In the genomic region with DNA sequence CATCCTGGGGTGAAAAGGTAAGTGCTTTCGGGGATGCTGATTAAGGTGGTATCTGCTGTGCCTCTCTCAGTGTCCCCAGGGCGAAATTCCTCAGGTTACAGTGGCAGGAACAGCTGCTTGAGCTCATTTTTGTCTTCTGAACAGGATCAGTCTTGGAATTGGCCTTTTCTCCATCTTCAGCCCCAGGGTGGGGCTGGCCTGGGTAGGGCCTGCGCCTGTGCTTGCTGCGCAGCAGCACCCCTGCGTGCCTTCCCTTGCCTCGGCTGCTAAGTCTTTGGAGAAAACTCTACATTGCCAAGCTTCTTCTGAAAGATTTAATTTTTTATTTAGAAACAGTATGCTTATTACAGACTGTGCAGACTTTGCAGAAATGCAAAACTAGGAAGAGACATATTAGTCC, we compare ENCODE assay signal across 25 cellular contexts. TPM values are rescaled to one million over a fixed set of nuclear protein-coding genes. Genes with fewer than 3 reads are reported as not detected.
DNase-seq lines count a peak whose midpoint lies in the region; ATAC-seq, FAIRE-seq and TF ChIP-seq lines count a peak whose summit lies in the region.
"Had no signal": no experiment of that assay in that cellular context is flagged by ENCODE, and none has a peak within 500 bp of the region (broad histone marks: within the 10 kb centered on the region; RNA-seq: fewer than 3 reads in every experiment).

No MANE protein-coding gene starts in this region.

- CTCF ChIA-PET in activated B cell treated with CpG ODN at 0.5 μM for 24 hours (lab: Charles Lee) = no interaction called here

- intact Hi-C loops in activated B cell treated with CpG ODN at 0.5 μM for 24 hours (cut with micrococcal nuclease) (no loop called here), spleen (cut with DNase I; ENCODE audit: low total_unique reads) (no loop called here)

- peaks cover 81% of the 10 kb centered on the region for H3K4me1 ChIP-seq in BLaER1
- peaks cover 35 to 76% (median 54%) of the 10 kb centered on the region in 6 donors for H3K4me1 ChIP-seq in spleen
- H3K4me1 ChIP-seq in small intestine (ENCODE audit: control insufficient read depth in 2 of 2, insufficient read depth in 1 of 2, low read depth in 1 of 2, low read length in 1 of 2) = no peaks in the 10 kb centered on the region
- H3K4me1 ChIP-seq: A549 had no signal

- peaks cover 22% of the 10 kb centered on the region; the same call in 1 of the 2 replicates for H4K20me1 ChIP-seq in BLaER1

- H3K27me3 Mint-ChIP-seq in activated B cell treated with CpG ODN at 0.5 μM for 24 hours = no peaks in the 10 kb centered on the region
- H3K27me3 Mint-ChIP-seq in naive B cell = no peaks in the 10 kb centered on the region
- H3K27me3 Mint-ChIP-seq: CD4-positive, alpha-beta T cell; CD8-positive, alpha-beta memory T cell had no signal

- ATAC-seq in activated B cell treated with CpG ODN at 0.5 μM for 24 hours (ENCODE audit: low read depth) = no peak
- no peak for ATAC-seq in naive B cell (ENCODE audit: low read depth in 2 of 2)
- ATAC-seq in HG03457 (IDR thresholded peaks at IDR 0.05; ENCODE audit: unreplicated experiment) = no peak
- ATAC-seq: A549 had no signal

- 94 to 97% (median 97%) methylated on average over 6 of the region's 6 CpGs for WGBS in spleen, 5 donors
- whole genome bisulfite sequencing in small intestine, 3 donors = 93 to 96% (median 93%) methylated on average over 6 of the region's 6 CpGs

- no peak for TF ChIP-seq POLR2A in spleen (IDR thresholded peaks at IDR 0.05)

- H3K27ac ChIP-seq in BLaER1 (no peak overlapping the region; the same call in 1 of the 2 replicates), spleen (no peak overlapping the region), small intestine (ENCODE audit: low read depth in 1 of 2, low read length in 1 of 2) (no peak overlapping the region)
- H3K27ac ChIP-seq: A549 had no signal

- H3K9me3 ChIP-seq in BLaER1 (0 out of 2 replicates have a peak, but pooled peaks cover 9% of the 10 kb centered on the region), spleen (no peaks in the 10 kb centered on the region), small intestine (ENCODE audit: control insufficient read depth, low read depth) (no peaks in the 10 kb centered on the region)
- H3K9me3 ChIP-seq: A549, HAP-1 had no signal

- H3K27ac Mint-ChIP-seq in activated B cell treated with CpG ODN at 0.5 μM for 24 hours (peak overlapping the region; percentile 9), naive B cell (peak overlapping the region in 2 of 6 donors; percentile 23 to 77)
- H3K27ac Mint-ChIP-seq: CD14-positive monocyte, HFFc6 had no signal

- no peak overlapping the region for H3K9ac ChIP-seq in BLaER1

- H3K4me3 ChIP-seq in BLaER1 (no peak overlapping the region), spleen (no peak overlapping the region), small intestine (ENCODE audit: low read depth in 1 of 2, low read length in 2 of 2) (no peak overlapping the region)
- H3K4me3 ChIP-seq: A549, HAP-1 had no signal

- FAIRE-seq in small intestine (lab: Jason Lieb, UNC) = no peak
- FAIRE-seq: A549, D721Med, GM12892, H54 had no signal

- no peaks in the 10 kb centered on the region for H3K27me3 ChIP-seq in BLaER1
- H3K27me3 ChIP-seq in spleen (replicated peaks in 1 of 7) = no peaks in the 10 kb centered on the region
- H3K27me3 ChIP-seq in small intestine (ENCODE audit: control insufficient read depth in 2 of 2, insufficient read depth in 2 of 2, low read length in 2 of 2) = no peaks in the 10 kb centered on the region

- H3K4me2 ChIP-seq in BLaER1 = peak overlapping the region; percentile 47
- H3K4me2 ChIP-seq: A549 had no signal

- no peak for TF ChIP-seq CTCF in activated B cell treated with CpG ODN at 0.5 μM for 24 hours (IDR thresholded peaks at IDR 0.05)
- TF ChIP-seq CTCF in spleen (IDR thresholded peaks at IDR 0.05 in 8 of 11, conservative IDR thresholded peaks at IDR 0.05 in 3 of 11) = no peak

- H3K4me3 Mint-ChIP-seq in activated B cell treated with CpG ODN at 0.5 μM for 24 hours (no peak overlapping the region), naive B cell (peak overlapping the region in 6 of 8 donors; percentile 18 to 83 (median 52))
- H3K4me3 Mint-ChIP-seq: CD14-positive monocyte; CD4-positive, alpha-beta T cell; CD8-positive, alpha-beta memory T cell; HFFc6 had no signal

- H3K4me1 Mint-ChIP-seq in activated B cell treated with CpG ODN at 0.5 μM for 24 hours (peaks cover 87% of the 10 kb centered on the region), naive B cell (peaks cover 71 to 99% (median 87%) of the 10 kb centered on the region in 3 donors)

- no peak for DNase-seq in activated B cell treated with CpG ODN at 0.5 μM for 24 hours
- no peak for DNase-seq in naive B cell
- peak; percentile 9 for DNase-seq in spleen
- no peak for DNase-seq in germinal center (ENCODE audit: low spot score)
- no peak for DNase-seq in RKO (ENCODE audit: low spot score)
- DNase-seq in small intestine = no peak
- DNase-seq: 8988T; ACHN; AML-193; CD4-positive, alpha-beta T cell; CD8-positive, alpha-beta memory T cell; DMS 273 treated with DMSO at 0.1 percent for 48 hours; DMS79; EL; GF-D8; GOT3; HFFc6 had no signal

- H3K36me3 ChIP-seq in BLaER1 = peaks cover 34% of the 10 kb centered on the region
- H3K36me3 ChIP-seq in spleen = peaks cover 0 to 11% (median 2%) of the 10 kb centered on the region in 6 donors
- no peaks in the 10 kb centered on the region for H3K36me3 ChIP-seq in small intestine (ENCODE audit: control insufficient read depth in 2 of 2, insufficient read depth in 2 of 2, low read length in 2 of 2)
- H3K36me3 ChIP-seq: HAP-1 had no signal

- POLR2A ChIA-PET in activated B cell treated with CpG ODN at 0.5 μM for 24 hours (lab: Charles Lee) = no interaction called here

- H3K36me3 Mint-ChIP-seq in activated B cell treated with CpG ODN at 0.5 μM for 24 hours (ENCODE audit: low read depth) = peaks cover 21% of the 10 kb centered on the region
- peaks cover 14 to 15% of the 10 kb centered on the region in 2 donors for H3K36me3 Mint-ChIP-seq in naive B cell
- H3K36me3 Mint-ChIP-seq: CD14-positive monocyte had no signal

- no peaks in the 10 kb centered on the region for H3K9me3 Mint-ChIP-seq in activated B cell treated with CpG ODN at 0.5 μM for 24 hours
- no peaks in the 10 kb centered on the region for H3K9me3 Mint-ChIP-seq in naive B cell
- H3K9me3 Mint-ChIP-seq: CD4-positive, alpha-beta T cell; CD8-positive, alpha-beta memory T cell; HFFc6 had no signal

RNA-seq across cellular contexts. Expression of a gene that starts 41.7 kb away (rescaled TPM):
- total RNA-seq in activated B cell treated with CpG ODN at 0.5 μM for 24 hours (21.6 and 22.6 TPM in 2 replicates), spleen (10 to 100 TPM; 26.0 to 50.8 (median 34.7) TPM)
- polyA plus RNA-seq in naive B cell (ENCODE audit: low read depth in 6 of 6) (10 to 100 TPM; 19.9 to 63.5 (median 28.7) TPM), spleen (10 to 100 TPM in 2 of 3 donors, 1 to 10 TPM in 1; 9.1 to 16.9 (median 13.9) TPM), small intestine (1 to 10 TPM; 1.1 to 5.4 (median 2.2) TPM)
